In the genomic region with DNA sequence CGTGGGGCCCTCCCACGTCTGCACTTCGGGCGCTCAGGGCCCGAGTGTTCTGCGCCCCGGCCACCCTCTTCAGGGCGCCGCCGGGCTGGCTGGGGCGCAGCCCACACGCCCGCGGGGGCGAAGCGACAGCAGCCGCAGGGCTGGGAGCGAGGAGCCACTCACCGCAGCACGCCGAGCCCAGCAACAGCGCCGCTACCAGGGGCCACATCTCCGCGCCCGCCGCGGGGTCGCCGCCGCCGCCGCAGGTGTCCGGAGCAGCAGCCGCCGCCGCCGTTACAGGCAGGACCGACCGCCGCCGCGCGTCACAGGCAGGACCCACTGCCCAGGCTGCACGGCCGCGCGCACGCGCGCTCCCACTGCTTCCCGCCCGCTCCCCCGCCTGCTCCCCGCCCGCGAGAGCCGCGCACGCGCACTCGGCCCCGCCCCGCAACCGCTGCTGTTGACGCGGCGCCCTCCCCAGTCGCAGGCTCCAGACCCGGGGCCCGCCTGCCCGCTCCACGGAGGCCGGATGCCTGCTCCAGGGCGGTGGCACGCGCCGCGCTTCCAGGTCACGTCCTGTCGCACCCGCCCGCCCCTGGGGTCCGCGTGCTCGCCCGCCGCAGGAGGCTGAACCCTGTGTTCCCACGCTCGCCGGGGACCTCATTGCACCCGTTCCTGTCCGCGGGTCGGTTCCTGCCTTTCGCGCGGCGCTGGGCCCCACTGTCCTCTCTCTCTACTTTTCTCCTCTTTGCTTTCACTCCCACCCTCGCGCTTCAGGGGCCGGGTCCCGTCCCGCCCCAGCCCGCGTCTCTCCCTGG, we compare ENCODE assay signal across 8 cellular contexts. TPM values are rescaled to one million over a fixed set of nuclear protein-coding genes. Genes with fewer than 3 reads are reported as not detected.
DNase-seq lines count a peak whose midpoint lies in the region; ATAC-seq, FAIRE-seq and TF ChIP-seq lines count a peak whose summit lies in the region.

A gene (minus strand): TSS at position 331 of the 797 bp plus-strand sequence. CDS start 123 bp downstream, at position 208.

- H3K36me3 ChIP-seq in KOPT-K1 (ENCODE audit: insufficient read depth, low read length): peaks cover 23% of the 10 kb centered on the region
- no peaks in the 10 kb centered on the region for H3K36me3 ChIP-seq in esophagus squamous epithelium

- H3K9me3 ChIP-seq in KOPT-K1 (ENCODE audit: insufficient read depth, low read length, poor library complexity, severe bottlenecking) (no peaks in the 10 kb centered on the region), esophagus squamous epithelium (no peaks in the 10 kb centered on the region)

- FAIRE-seq in RCC 7860 (lab: Jason Lieb, UNC): no peak

- peak in 1 of 6 experiments; percentile 16 for TF ChIP-seq CTCF in esophagus squamous epithelium (IDR thresholded peaks at IDR 0.05)

- intact Hi-C loops in esophagus squamous epithelium (cut with DNase I): no loop called here

- peak within 1 kb of the TSS; percentile 97 for H3K27ac ChIP-seq in KOPT-K1 (ENCODE audit: low read depth, low read length, poor library complexity, severe bottlenecking)
- peak within 1 kb of the TSS; percentile 90 to 96 (median 92) for H3K27ac ChIP-seq in esophagus squamous epithelium

- H3K4me3 ChIP-seq in esophagus squamous epithelium: peak within 1 kb of the TSS; percentile 71 to 95 (median 84)

- DNase-seq in DMS53 (lab: John Stamatoyannopoulos, UW) (peak; percentile 90), RCC 7860 (ENCODE audit: low spot score) (peak; percentile 76), activated T-helper 1 cell treated with Interleukin-2 at 50 U/mL for 16 hours (ENCODE audit: low read depth) (peak; percentile 99), esophagus squamous epithelium (lab: John Stamatoyannopoulos, UW) (peak; percentile 69), myocyte (ENCODE audit: low read depth) (peak; percentile 89)
- peak; percentile 88 to 97 for DNase-seq in stimulated activated CD8-positive, alpha-beta memory T cell treated with anti-CD3 and anti-CD28 coated beads, Interleukin-7, amount 100 ng/mL, for 4 hours (ENCODE audit: low read depth in 2 of 2)

- H3K4me1 ChIP-seq in esophagus squamous epithelium: peaks cover 12 to 46% (median 14%) of the 10 kb centered on the region in 3 donors

- H3K27me3 ChIP-seq in esophagus squamous epithelium: no peaks in the 10 kb centered on the region

- WGBS in esophagus squamous epithelium, 2 donors: 1 to 2% methylated on average over 12 to 13 of the region's 106 CpGs

- peak; percentile 63 for ATAC-seq in GM21737 (IDR thresholded peaks at IDR 0.05; ENCODE audit: unreplicated experiment)

- peak in 3 of 4 donors; percentile 83 to 98 (median 89) for TF ChIP-seq POLR2A in esophagus squamous epithelium (IDR thresholded peaks at IDR 0.05)

RNA-seq across cellular contexts. Expression of the gene that starts here (rescaled TPM):
- total RNA-seq in esophagus squamous epithelium (100 to 1,000 TPM in 2 of 4 donors, 10 to 100 TPM in 2; 79.0 to 177 (median 115) TPM), myocyte (58.7 and 74.2 TPM in 2 replicates)
- polyA plus RNA-seq in myocyte (2012): 29.4 TPM

Comparison
In these comparisons a context has a peak if more than half of its experiments do, and no peak if none do; other contexts are left out.
1. Peak in every context shown above with its lines: DNase-seq, ATAC-seq, H3K4me3 ChIP-seq and H3K27ac ChIP-seq.